19 cellular contexts compared by ENCODE assay signal in genomic region chr19:33675501-33676124, GRCh38. TPM values are rescaled to one million over a fixed set of nuclear protein-coding genes. Genes with fewer than 3 reads are reported as not detected.
DNase-seq lines count a peak whose midpoint lies in the region; ATAC-seq and FAIRE-seq lines count a peak whose summit lies in the region.
"Had no signal": no experiment of that assay in that cellular context is flagged by ENCODE, and none has a peak within 500 bp of the region (broad histone marks: within the 10 kb centered on the region; RNA-seq: fewer than 3 reads in every experiment).

No MANE protein-coding gene starts in this region.

- 57 to 60% (median 58%) methylated on average over 7 of the region's 7 CpGs for WGBS in small intestine, 3 donors

- H3K27ac Mint-ChIP-seq in activated CD4-positive, alpha-beta T cell treated with anti-CD3 and anti-CD28 coated beads, Interleukin-2, amount 10 ng/mL, durations not matched to agents 7 days and 5 days, result no peak overlapping the region
- H3K27ac Mint-ChIP-seq: CD4-positive, alpha-beta T cell had no signal

- no peaks in the 10 kb centered on the region for H3K36me3 ChIP-seq in small intestine (ENCODE audit: control insufficient read depth in 2 of 2, insufficient read depth in 2 of 2, low read length in 2 of 2)
- H3K36me3 ChIP-seq: Peyer's patch had no signal

- no peaks in the 10 kb centered on the region for H3K9me3 ChIP-seq in small intestine (ENCODE audit: control insufficient read depth, low read depth)
- H3K9me3 ChIP-seq: Peyer's patch had no signal

- no peaks in the 10 kb centered on the region for H3K27me3 Mint-ChIP-seq in activated CD4-positive, alpha-beta T cell treated with anti-CD3 and anti-CD28 coated beads, Interleukin-2, amount 10 ng/mL, durations not matched to agents 7 days and 5 days

- H3K36me3 Mint-ChIP-seq in activated CD4-positive, alpha-beta T cell treated with anti-CD3 and anti-CD28 coated beads, Interleukin-2, amount 10 ng/mL, durations not matched to agents 7 days and 5 days (ENCODE audit: low read depth), result no peaks in the 10 kb centered on the region

- no peaks in the 10 kb centered on the region for H3K27me3 ChIP-seq in small intestine (ENCODE audit: control insufficient read depth in 2 of 2, insufficient read depth in 2 of 2, low read length in 2 of 2)
- H3K27me3 ChIP-seq: Peyer's patch had no signal

- H3K4me1 Mint-ChIP-seq in activated CD4-positive, alpha-beta T cell treated with anti-CD3 and anti-CD28 coated beads, Interleukin-2, amount 10 ng/mL, durations not matched to agents 7 days and 5 days, result no peaks in the 10 kb centered on the region

- DNase-seq in NCI-H82 (lab: John Stamatoyannopoulos, UW), result peak; percentile 20
- no peak for DNase-seq in NCI-H82 treated with DMSO at 0.1 percent for 48 hours (lab: John Stamatoyannopoulos, UW; ENCODE audit: unreplicated experiment)
- DNase-seq in NCI-H524 (lab: John Stamatoyannopoulos, UW), result peak; percentile 96 to 98
- DNase-seq in left lobe of liver (ENCODE audit: low spot score), result peak; percentile 40
- DNase-seq in small intestine, result peak; percentile 5
- no peak for DNase-seq in SIG-M5 treated with dmso at 0.1 percent for 504 hours (lab: John Stamatoyannopoulos, UW; ENCODE audit: unreplicated experiment)
- no peak for DNase-seq in activated CD4-positive, alpha-beta T cell treated with anti-CD3 and anti-CD28 coated beads, Interleukin-2, amount 10 ng/mL, durations not matched to agents 7 days and 5 days
- DNase-seq: Calu3, GOT3, MV-4-11, NCI-H1417 treated with DMSO at 0.1 percent for 48 hours, NCI-H2081 treated with DMSO at 0.1 percent for 48 hours, NCI-H226, Right ventricle myocardium superior had no signal

- CTCF ChIA-PET in activated CD4-positive, alpha-beta T cell treated with anti-CD3 and anti-CD28 coated beads, Interleukin-2, amount 10 ng/mL, durations not matched to agents 7 days and 5 days (lab: Charles Lee), result no interaction called here

- POLR2A ChIA-PET in activated CD4-positive, alpha-beta T cell treated with anti-CD3 and anti-CD28 coated beads, Interleukin-2, amount 10 ng/mL, durations not matched to agents 7 days and 5 days (lab: Charles Lee), result no interaction called here

- H3K4me1 ChIP-seq in small intestine (ENCODE audit: control insufficient read depth in 2 of 2, insufficient read depth in 1 of 2, low read depth in 1 of 2, low read length in 1 of 2), result no peaks in the 10 kb centered on the region
- H3K4me1 ChIP-seq: Peyer's patch had no signal

- ATAC-seq in left lobe of liver (peak; percentile 67), HG03097 (IDR thresholded peaks at IDR 0.05; ENCODE audit: low FRiP score, unreplicated experiment) (no peak)

- no peak overlapping the region for H3K27ac ChIP-seq in small intestine (ENCODE audit: low read depth in 1 of 2, low read length in 1 of 2)
- H3K27ac ChIP-seq: Peyer's patch had no signal

- no peak overlapping the region for H3K4me3 Mint-ChIP-seq in activated CD4-positive, alpha-beta T cell treated with anti-CD3 and anti-CD28 coated beads, Interleukin-2, amount 10 ng/mL, durations not matched to agents 7 days and 5 days
- H3K4me3 Mint-ChIP-seq: CD4-positive, alpha-beta T cell had no signal

- no peak overlapping the region for H3K4me3 ChIP-seq in small intestine (ENCODE audit: low read depth in 1 of 2, low read length in 2 of 2)
- H3K4me3 ChIP-seq: Peyer's patch had no signal

- H3K9me3 Mint-ChIP-seq in activated CD4-positive, alpha-beta T cell treated with anti-CD3 and anti-CD28 coated beads, Interleukin-2, amount 10 ng/mL, durations not matched to agents 7 days and 5 days, result no peaks in the 10 kb centered on the region
- H3K9me3 Mint-ChIP-seq: CD4-positive, alpha-beta T cell had no signal

- no peak for FAIRE-seq in small intestine (lab: Jason Lieb, UNC)
- FAIRE-seq: A204.1, HTR-8/SVneo had no signal

RNA-seq across cellular contexts. Expression of gene CHST8, which starts 53.9 kb away (rescaled TPM):
- total RNA-seq in left lobe of liver, result 0.28 TPM
- polyA plus RNA-seq in small intestine, result under 1 TPM in 1 of 3 donors, not detected in 2; 0.54 TPM
- not detected for total RNA-seq in activated CD4-positive, alpha-beta T cell treated with anti-CD3 and anti-CD28 coated beads, Interleukin-2, amount 10 ng/mL, durations not matched to agents 7 days and 5 days
- total RNA-seq: Calu3; CD4-positive, alpha-beta T cell; Right ventricle myocardium superior had no signal

Comparison
In these comparisons a context has a peak if more than half of its experiments do, and no peak if none do; other contexts are left out.
1. DNase-seq: peak in NCI-H82 (single experiment), NCI-H524 (2 of 2), left lobe of liver (single experiment) and small intestine (single experiment); none in NCI-H82 treated with DMSO at 0.1 percent for 48 hours (single experiment), SIG-M5 treated with dmso at 0.1 percent for 504 hours (single experiment) and activated CD4-positive, alpha-beta T cell treated with anti-CD3 and anti-CD28 coated beads, Interleukin-2, amount 10 ng/mL, durations not matched to agents 7 days and 5 days (single experiment).